18 cellular contexts compared by ENCODE assay signal in genomic region chr14:87566986-87567385, GRCh38.
DNase-seq lines count a peak whose midpoint lies in the region; ATAC-seq and TF ChIP-seq lines count a peak whose summit lies in the region.
"Had no signal": no experiment of that assay in that cellular context is flagged by ENCODE, and none has a peak within 500 bp of the region (broad histone marks: within the 10 kb centered on the region; RNA-seq: fewer than 3 reads in every experiment).

No MANE protein-coding gene starts in this region.

- no peak overlapping the region for H3K4me3 Mint-ChIP-seq in GM23338
- H3K4me3 Mint-ChIP-seq in endodermal cell, result no peak overlapping the region
- H3K4me3 Mint-ChIP-seq in nephron, result no peak overlapping the region
- no peak overlapping the region for H3K4me3 Mint-ChIP-seq in activated T-helper 17 cell treated with anti-CD3 and anti-CD28 coated beads, Interleukin-2, amount 50 U/mL, for 72 hours
- H3K4me3 Mint-ChIP-seq: activated CD4-positive, alpha-beta T cell treated with anti-CD3 and anti-CD28 coated beads for 36 hours; activated naive CD4-positive, alpha-beta T cell treated with anti-CD3 and anti-CD28 coated beads, Interleukin-2, amount 10 ng/mL, durations not matched to agents 7 days and 5 days had no signal

- peaks cover 4% of the 10 kb centered on the region; the same call in 2 of the 3 replicates for H3K4me1 Mint-ChIP-seq in GM23338
- H3K4me1 Mint-ChIP-seq in endodermal cell, result peaks cover 10% of the 10 kb centered on the region
- H3K4me1 Mint-ChIP-seq in nephron, result peaks cover 29% of the 10 kb centered on the region
- no peaks in the 10 kb centered on the region for H3K4me1 Mint-ChIP-seq in activated T-helper 17 cell treated with anti-CD3 and anti-CD28 coated beads, Interleukin-2, amount 50 U/mL, for 72 hours
- H3K4me1 Mint-ChIP-seq: activated CD4-positive, alpha-beta T cell treated with anti-CD3 and anti-CD28 coated beads for 36 hours; activated naive CD4-positive, alpha-beta T cell treated with anti-CD3 and anti-CD28 coated beads, Interleukin-2, amount 10 ng/mL, durations not matched to agents 7 days and 5 days had no signal

- H3K27ac Mint-ChIP-seq in GM23338 (no peak overlapping the region), endodermal cell (no peak overlapping the region), nephron (peak overlapping the region; percentile 72 to 80 (median 73))
- H3K27ac Mint-ChIP-seq in activated T-helper 17 cell treated with anti-CD3 and anti-CD28 coated beads, Interleukin-2, amount 50 U/mL, for 72 hours, result no peak overlapping the region
- H3K27ac Mint-ChIP-seq: activated CD4-positive, alpha-beta T cell treated with anti-CD3 and anti-CD28 coated beads for 36 hours; activated naive CD4-positive, alpha-beta T cell treated with anti-CD3 and anti-CD28 coated beads, Interleukin-2, amount 10 ng/mL, durations not matched to agents 7 days and 5 days had no signal

- peak; percentile 12 for DNase-seq in AG08395 (ENCODE audit: low spot score)
- DNase-seq in GM23338 (ENCODE audit: low spot score), result peak; percentile 1
- DNase-seq in endodermal cell, result peak; percentile 45
- no peak for DNase-seq in NCI-H1417 (lab: John Stamatoyannopoulos, UW)
- DNase-seq: activated CD4-positive, alpha-beta T cell treated with anti-CD3 and anti-CD28 coated beads for 36 hours; activated CD8-positive, alpha-beta memory T cell treated with anti-CD3 and anti-CD28 coated beads, Interleukin-2, amount 50 U/mL, for 48 hours; activated naive CD4-positive, alpha-beta T cell treated with anti-CD3 and anti-CD28 coated beads, Interleukin-2, amount 10 ng/mL, durations not matched to agents 7 days and 5 days; left lung; MM.1S; NCI-H1930; posterior cingulate gyrus; stimulated activated CD4-positive, alpha-beta T cell treated with anti-CD3 and anti-CD28 coated beads, Interleukin-12 subunit alpha, Interleukin-12 subunit beta, amount 100 ng/mL, for 4 hours; stimulated activated naive CD8-positive, alpha-beta T cell treated with anti-CD3 and anti-CD28 coated beads, Interleukin-15, Interleukin-2, amounts not matched to agents 100 U/mL and 50 U/mL, for 24 hours; T1000 had no signal

- H3K9me3 ChIP-seq in endodermal cell (ENCODE audit: control insufficient read depth, low read length), result peaks cover 29% of the 10 kb centered on the region

- H3K9me3 Mint-ChIP-seq in GM23338 (peaks cover 21% of the 10 kb centered on the region), endodermal cell (peaks cover 29% of the 10 kb centered on the region), nephron (peaks cover 20% of the 10 kb centered on the region)
- H3K9me3 Mint-ChIP-seq in activated T-helper 17 cell treated with anti-CD3 and anti-CD28 coated beads, Interleukin-2, amount 50 U/mL, for 72 hours, result peaks cover 7% of the 10 kb centered on the region

- no peak for ATAC-seq in GM23338
- no peak for ATAC-seq in GM18498 (IDR thresholded peaks at IDR 0.05; ENCODE audit: unreplicated experiment)
- ATAC-seq in GM21529 (IDR thresholded peaks at IDR 0.05; ENCODE audit: unreplicated experiment), result no peak
- ATAC-seq in activated T-helper 17 cell treated with anti-CD3 and anti-CD28 coated beads, Interleukin-2, amount 50 U/mL, for 72 hours (replicated peaks), result no peak
- ATAC-seq: activated CD4-positive, alpha-beta T cell treated with anti-CD3 and anti-CD28 coated beads for 36 hours; left lung; stimulated activated naive CD8-positive, alpha-beta T cell treated with anti-CD3 and anti-CD28 coated beads, Interleukin-15, Interleukin-2, amounts not matched to agents 100 U/mL and 50 U/mL, for 24 hours had no signal

- H3K27me3 Mint-ChIP-seq in GM23338 (ENCODE audit: insufficient read depth, low read depth, poor library complexity), result no peaks in the 10 kb centered on the region
- H3K27me3 Mint-ChIP-seq in endodermal cell (ENCODE audit: insufficient read depth), result no peaks in the 10 kb centered on the region
- no peaks in the 10 kb centered on the region for H3K27me3 Mint-ChIP-seq in nephron (ENCODE audit: low read depth)
- no peaks in the 10 kb centered on the region for H3K27me3 Mint-ChIP-seq in activated T-helper 17 cell treated with anti-CD3 and anti-CD28 coated beads, Interleukin-2, amount 50 U/mL, for 72 hours
- H3K27me3 Mint-ChIP-seq: activated CD4-positive, alpha-beta T cell treated with anti-CD3 and anti-CD28 coated beads for 36 hours; activated naive CD4-positive, alpha-beta T cell treated with anti-CD3 and anti-CD28 coated beads, Interleukin-2, amount 10 ng/mL, durations not matched to agents 7 days and 5 days had no signal

- H3K27me3 ChIP-seq in GM23338 (ENCODE audit: insufficient read depth) (no peaks in the 10 kb centered on the region), endodermal cell (ENCODE audit: control insufficient read depth, insufficient read depth, low read length, poor library complexity, severe bottlenecking) (no peaks in the 10 kb centered on the region)
- H3K27me3 ChIP-seq: left lung had no signal

- H3K9me2 ChIP-seq in GM23338 (ENCODE audit: insufficient read depth), result peaks cover 7% of the 10 kb centered on the region

- H3K27ac ChIP-seq in GM23338 (ENCODE audit: low read depth) (no peak overlapping the region), endodermal cell (ENCODE audit: low read depth, low read length) (no peak overlapping the region)
- H3K27ac ChIP-seq: left lung had no signal

- H3K36me3 Mint-ChIP-seq in GM23338 (ENCODE audit: low read depth) (peaks cover 7% of the 10 kb centered on the region; the same call in 1 of the 3 replicates), endodermal cell (ENCODE audit: low read depth) (peaks cover 8% of the 10 kb centered on the region), nephron (ENCODE audit: low read depth) (no peaks in the 10 kb centered on the region)
- no peaks in the 10 kb centered on the region for H3K36me3 Mint-ChIP-seq in activated T-helper 17 cell treated with anti-CD3 and anti-CD28 coated beads, Interleukin-2, amount 50 U/mL, for 72 hours (ENCODE audit: low read depth)
- H3K36me3 Mint-ChIP-seq: activated naive CD4-positive, alpha-beta T cell treated with anti-CD3 and anti-CD28 coated beads, Interleukin-2, amount 10 ng/mL, durations not matched to agents 7 days and 5 days had no signal

- H2AFZ ChIP-seq in GM23338, result no peak overlapping the region; the same call in 1 of the 2 replicates

- H3K4me2 ChIP-seq in GM23338, result no peak overlapping the region

- H3K9ac ChIP-seq in endodermal cell (ENCODE audit: extremely low read depth, low read length, poor library complexity, severe bottlenecking), result no peak overlapping the region

- WGBS in endodermal cell (ENCODE audit: insufficient coverage in 1 of 2, insufficient read length in 1 of 2), 2 experiments, result 20 to 52% methylated on average over 1 to 2 of the region's 2 CpGs

- H3K36me3 ChIP-seq in GM23338 (ENCODE audit: insufficient read depth) (no peaks in the 10 kb centered on the region), endodermal cell (ENCODE audit: control insufficient read depth, insufficient read depth, low read length) (no peaks in the 10 kb centered on the region)
- H3K36me3 ChIP-seq: left lung had no signal

- no peak for TF ChIP-seq CTCF in GM23338 (conservative IDR thresholded peaks at IDR 0.05; ENCODE audit: low read depth in 2 of 2)
- TF ChIP-seq CTCF in endodermal cell (conservative IDR thresholded peaks at IDR 0.05), result no peak
- TF ChIP-seq CTCF in nephron (IDR thresholded peaks at IDR 0.05; ENCODE audit: unreplicated experiment in 3 of 3), result no peak

- no peaks in the 10 kb centered on the region for H4K20me1 ChIP-seq in GM23338 (replicated peaks; ENCODE audit: insufficient read depth)

- no peak overlapping the region for H3K4me3 ChIP-seq in GM23338
- no peak overlapping the region for H3K4me3 ChIP-seq in endodermal cell (ENCODE audit: low read length)
- H3K4me3 ChIP-seq: left lung had no signal

- H3K4me1 ChIP-seq in GM23338 (ENCODE audit: insufficient read depth), result no peaks in the 10 kb centered on the region
- H3K4me1 ChIP-seq in endodermal cell (ENCODE audit: control insufficient read depth, insufficient read depth, low read length), result no peaks in the 10 kb centered on the region
- H3K4me1 ChIP-seq: left lung had no signal

- no peaks in the 10 kb centered on the region for H3K79me2 ChIP-seq in GM23338 (replicated peaks; ENCODE audit: insufficient read depth)

- H3F3A ChIP-seq in GM23338 (replicated peaks; ENCODE audit: low read depth), result no peaks in the 10 kb centered on the region

TF ChIP-seq in GM23338, 12 proteins besides CTCF, POLR2A, EP300 and RAD21 (continues in another document):
- TF ChIP-seq POLR2AphosphoS5 (IDR thresholded peaks at IDR 0.05; ENCODE audit: low read depth) (no peak), STAT1 (IDR thresholded peaks at IDR 0.05; ENCODE audit: unreplicated experiment) (no peak), ZNF331 (CRISPR knock-in tag; IDR thresholded peaks at IDR 0.05; ENCODE audit: low read depth) (no peak), CREB1 (CRISPR knock-in tag; IDR thresholded peaks at IDR 0.05; ENCODE audit: low read depth) (no peak), ETS1 (IDR thresholded peaks at IDR 0.05) (no peak), EZH2 (IDR thresholded peaks at IDR 0.05; ENCODE audit: low read depth, unreplicated experiment) (no peak), JUNB (IDR thresholded peaks at IDR 0.05; ENCODE audit: unreplicated experiment) (no peak), NANOG (IDR thresholded peaks at IDR 0.05; ENCODE audit: borderline replicate concordance) (no peak)

Comparison
In these comparisons a context has a peak if more than half of its experiments do, and no peak if none do; other contexts are left out.
1. DNase-seq: peak in AG08395 (single experiment), GM23338 (single experiment) and endodermal cell (single experiment); none in NCI-H1417 (0 of 3).
2. H3K27ac Mint-ChIP-seq: peak in nephron (3 of 3); none in GM23338 (single experiment), endodermal cell (single experiment) and activated T-helper 17 cell treated with anti-CD3 and anti-CD28 coated beads, Interleukin-2, amount 50 U/mL, for 72 hours (single experiment).